ENCODE assay signal across 22 cellular contexts in genomic region chr19:280541-281007, GRCh38. TPM values are rescaled to one million over a fixed set of nuclear protein-coding genes. Genes with fewer than 3 reads are reported as not detected.
DNase-seq lines count a peak whose midpoint lies in the region.
"Had no signal": no experiment of that assay in that cellular context is flagged by ENCODE, and none has a peak within 500 bp of the region (broad histone marks: within the 10 kb centered on the region; RNA-seq: fewer than 3 reads in every experiment).

No MANE protein-coding gene starts in this region.

- DNase-seq in COLO668 (lab: John Stamatoyannopoulos, UW; ENCODE audit: unreplicated experiment) (peak; percentile 87), NCI-H128 (lab: John Stamatoyannopoulos, UW; ENCODE audit: unreplicated experiment) (peak; percentile 73), NCI-H2196 (lab: John Stamatoyannopoulos, UW; ENCODE audit: unreplicated experiment) (peak; percentile 55), ecto neural progenitor cell (ENCODE audit: low spot score) (peak; percentile 78), NCI-H526 treated with DMSO at 0.1 percent for 48 hours (lab: John Stamatoyannopoulos, UW) (no peak), inferior parietal cortex (ENCODE audit: extremely low spot score) (no peak)
- DNase-seq in activated naive CD8-positive, alpha-beta T cell treated with anti-CD3 and anti-CD28 coated beads for 36 hours: no peak
- DNase-seq in activated naive CD4-positive, alpha-beta T cell treated with Interleukin-2 at 50 U/mL for 16 hours: no peak
- DNase-seq: activated B cell treated with CpG ODN at 0.5 μM for 24 hours; activated CD8-positive, alpha-beta T cell treated with anti-CD3 and anti-CD28 coated beads, Interleukin-2, amount 10 ng/mL, durations not matched to agents 7 days and 5 days; activated naive CD4-positive, alpha-beta T cell; amygdala; colonic mucosa; NCI-H1105 treated with DMSO at 0.1 percent for 48 hours; NCI-H526; OCI-M1; right cardiac atrium; Right ventricle myocardium superior; stimulated activated CD4-positive, alpha-beta T cell treated with anti-CD3 and anti-CD28 coated beads, Interleukin-12 subunit alpha, Interleukin-12 subunit beta, amount 100 ng/mL, for 4 hours; T1000 had no signal

- H3K4me1 Mint-ChIP-seq in activated naive CD8-positive, alpha-beta T cell treated with anti-CD3 and anti-CD28 coated beads for 36 hours: no peaks in the 10 kb centered on the region
- H3K4me1 Mint-ChIP-seq: activated B cell treated with CpG ODN at 0.5 μM for 24 hours, memory B cell had no signal

- H3K4me3 Mint-ChIP-seq in activated naive CD8-positive, alpha-beta T cell treated with anti-CD3 and anti-CD28 coated beads for 36 hours: no peak overlapping the region
- H3K4me3 Mint-ChIP-seq: activated B cell treated with CpG ODN at 0.5 μM for 24 hours; activated CD8-positive, alpha-beta T cell treated with anti-CD3 and anti-CD28 coated beads, Interleukin-2, amount 10 ng/mL, durations not matched to agents 7 days and 5 days; memory B cell had no signal

- H3K27me3 Mint-ChIP-seq in activated naive CD8-positive, alpha-beta T cell treated with anti-CD3 and anti-CD28 coated beads for 36 hours: peaks cover 35% of the 10 kb centered on the region

- H3K27ac Mint-ChIP-seq in activated naive CD8-positive, alpha-beta T cell treated with anti-CD3 and anti-CD28 coated beads for 36 hours: no peak overlapping the region
- H3K27ac Mint-ChIP-seq: activated B cell treated with CpG ODN at 0.5 μM for 24 hours; activated CD8-positive, alpha-beta T cell treated with anti-CD3 and anti-CD28 coated beads, Interleukin-2, amount 10 ng/mL, durations not matched to agents 7 days and 5 days; memory B cell had no signal

- H3K36me3 Mint-ChIP-seq in activated naive CD8-positive, alpha-beta T cell treated with anti-CD3 and anti-CD28 coated beads for 36 hours: no peaks in the 10 kb centered on the region
- H3K36me3 Mint-ChIP-seq: memory B cell had no signal

- no peaks in the 10 kb centered on the region for H3K9me3 Mint-ChIP-seq in activated naive CD8-positive, alpha-beta T cell treated with anti-CD3 and anti-CD28 coated beads for 36 hours
- H3K9me3 Mint-ChIP-seq: activated B cell treated with CpG ODN at 0.5 μM for 24 hours, memory B cell had no signal

RNA-seq across cellular contexts. Expression of gene PLPP2, which starts 10.6 kb away (rescaled TPM):
- total RNA-seq in activated naive CD8-positive, alpha-beta T cell treated with anti-CD3 and anti-CD28 coated beads for 36 hours: not detected
- total RNA-seq: activated CD8-positive, alpha-beta T cell treated with anti-CD3 and anti-CD28 coated beads, Interleukin-2, amount 10 ng/mL, durations not matched to agents 7 days and 5 days; myocyte had no signal

Comparison
In these comparisons a context has a peak if more than half of its experiments do, and no peak if none do; other contexts are left out.
1. DNase-seq: peak in COLO668 (single experiment), NCI-H128 (single experiment), NCI-H2196 (single experiment) and ecto neural progenitor cell (single experiment); none in NCI-H526 treated with DMSO at 0.1 percent for 48 hours (single experiment), inferior parietal cortex (single experiment), activated naive CD8-positive, alpha-beta T cell treated with anti-CD3 and anti-CD28 coated beads for 36 hours (single experiment) and activated naive CD4-positive, alpha-beta T cell treated with Interleukin-2 at 50 U/mL for 16 hours (single experiment).